In genomic region chr3:43616034-43616433, GRCh38 we compare ENCODE assay signal across 1 cellular context.
TF ChIP-seq lines count a peak whose summit lies in the region.

No MANE protein-coding gene starts in this region.

TF ChIP-seq in WTC11, 78 proteins besides CTCF, POLR2A, EP300 and RAD21 (continued from another document):
- TF ChIP-seq, protein P1, sequence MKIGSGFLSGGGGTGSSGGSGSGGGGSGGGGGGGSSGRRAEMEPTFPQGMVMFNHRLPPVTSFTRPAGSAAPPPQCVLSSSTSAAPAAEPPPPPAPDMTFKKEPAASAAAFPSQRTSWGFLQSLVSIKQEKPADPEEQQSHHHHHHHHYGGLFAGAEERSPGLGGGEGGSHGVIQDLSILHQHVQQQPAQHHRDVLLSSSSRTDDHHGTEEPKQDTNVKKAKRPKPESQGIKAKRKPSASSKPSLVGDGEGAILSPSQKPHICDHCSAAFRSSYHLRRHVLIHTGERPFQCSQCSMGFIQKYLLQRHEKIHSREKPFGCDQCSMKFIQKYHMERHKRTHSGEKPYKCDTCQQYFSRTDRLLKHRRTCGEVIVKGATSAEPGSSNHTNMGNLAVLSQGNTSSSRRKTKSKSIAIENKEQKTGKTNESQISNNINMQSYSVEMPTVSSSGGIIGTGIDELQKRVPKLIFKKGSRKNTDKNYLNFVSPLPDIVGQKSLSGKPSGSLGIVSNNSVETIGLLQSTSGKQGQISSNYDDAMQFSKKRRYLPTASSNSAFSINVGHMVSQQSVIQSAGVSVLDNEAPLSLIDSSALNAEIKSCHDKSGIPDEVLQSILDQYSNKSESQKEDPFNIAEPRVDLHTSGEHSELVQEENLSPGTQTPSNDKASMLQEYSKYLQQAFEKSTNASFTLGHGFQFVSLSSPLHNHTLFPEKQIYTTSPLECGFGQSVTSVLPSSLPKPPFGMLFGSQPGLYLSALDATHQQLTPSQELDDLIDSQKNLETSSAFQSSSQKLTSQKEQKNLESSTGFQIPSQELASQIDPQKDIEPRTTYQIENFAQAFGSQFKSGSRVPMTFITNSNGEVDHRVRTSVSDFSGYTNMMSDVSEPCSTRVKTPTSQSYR (CRISPR knock-in tag; IDR thresholded peaks at IDR 0.05) = no peak
- no peak for TF ChIP-seq USF1 (CRISPR knock-in tag; IDR thresholded peaks at IDR 0.05)
- no peak for TF ChIP-seq FOXP1 (CRISPR knock-in tag; IDR thresholded peaks at IDR 0.05; ENCODE audit: borderline replicate concordance)
- TF ChIP-seq, protein P2, sequence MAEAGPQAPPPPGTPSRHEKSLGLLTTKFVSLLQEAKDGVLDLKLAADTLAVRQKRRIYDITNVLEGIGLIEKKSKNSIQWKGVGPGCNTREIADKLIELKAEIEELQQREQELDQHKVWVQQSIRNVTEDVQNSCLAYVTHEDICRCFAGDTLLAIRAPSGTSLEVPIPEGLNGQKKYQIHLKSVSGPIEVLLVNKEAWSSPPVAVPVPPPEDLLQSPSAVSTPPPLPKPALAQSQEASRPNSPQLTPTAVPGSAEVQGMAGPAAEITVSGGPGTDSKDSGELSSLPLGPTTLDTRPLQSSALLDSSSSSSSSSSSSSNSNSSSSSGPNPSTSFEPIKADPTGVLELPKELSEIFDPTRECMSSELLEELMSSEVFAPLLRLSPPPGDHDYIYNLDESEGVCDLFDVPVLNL (CRISPR knock-in tag; IDR thresholded peaks at IDR 0.05; ENCODE audit: borderline replicate concordance, low read depth) = no peak
- TF ChIP-seq CDX4 (CRISPR knock-in tag; IDR thresholded peaks at IDR 0.05; ENCODE audit: borderline replicate concordance) = no peak
- TF ChIP-seq PRDM15 (CRISPR knock-in tag; IDR thresholded peaks at IDR 0.05) = no peak
- TF ChIP-seq GTF2I (CRISPR knock-in tag; conservative IDR thresholded peaks at IDR 0.05) = no peak
- TF ChIP-seq ZNF263 (CRISPR knock-in tag; IDR thresholded peaks at IDR 0.05; ENCODE audit: low read depth) = no peak
- no peak for TF ChIP-seq EMX1 (CRISPR knock-in tag; IDR thresholded peaks at IDR 0.05)
TF ChIP-seq in WTC11: peak in this region for 0.
